15 cellular contexts compared by ENCODE assay signal in the genomic region with DNA sequence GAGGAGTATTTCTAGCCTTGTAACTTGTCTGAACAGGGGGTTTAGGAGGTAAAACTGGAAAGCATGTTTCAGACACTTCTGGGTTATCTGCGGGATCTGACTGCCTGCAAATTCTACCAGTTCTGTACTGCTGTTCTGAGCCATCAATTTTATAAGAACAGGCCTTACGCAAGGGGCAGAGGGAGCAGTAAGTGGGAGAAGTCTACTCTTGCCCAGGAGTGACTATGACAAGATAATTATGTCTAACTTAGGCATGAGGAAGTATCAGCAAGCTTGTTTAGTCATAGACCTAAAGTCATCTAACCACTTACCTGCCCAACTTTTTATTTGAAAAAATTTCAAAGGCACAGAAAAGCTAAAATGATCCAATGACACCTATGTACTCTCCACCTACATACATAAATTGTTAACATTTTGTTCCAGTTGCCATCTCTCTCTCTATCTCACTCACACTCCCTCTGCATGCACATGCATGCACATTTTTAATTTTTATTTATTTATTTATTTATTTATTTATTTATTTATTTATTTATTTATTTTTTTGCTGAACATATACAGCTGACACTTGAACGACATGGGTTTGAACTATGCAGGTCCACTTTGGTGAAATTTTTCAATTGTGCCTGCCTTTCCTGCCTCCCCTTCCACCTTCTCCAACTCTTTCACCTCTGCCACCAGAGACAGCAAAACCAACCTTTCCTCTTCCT.
"Had no signal": no experiment of that assay in that cellular context is flagged by ENCODE, and none has a peak within 500 bp of the region (broad histone marks: within the 10 kb centered on the region; RNA-seq: fewer than 3 reads in every experiment).

No MANE protein-coding gene starts in this region.

- H3K36me3 Mint-ChIP-seq: activated naive CD4-positive, alpha-beta T cell treated with anti-CD3 and anti-CD28 coated beads, Interleukin-2, amount 10 ng/mL, durations not matched to agents 7 days and 5 days; natural killer cell treated with Interleukin-12 subunit alpha and Interleukin-12 subunit beta and Interleukin-15 and Interleukin-18, amount 100 ng/mL, for 72 hours; stimulated activated effector memory CD8-positive, alpha-beta T cell treated with anti-CD3 and anti-CD28 coated beads, Interleukin-12 subunit alpha, Interleukin-12 subunit beta, amount 100 ng/mL, for 72 hours had no signal

- H3K27ac ChIP-seq: ascending aorta, hepatocyte, left ventricle myocardium inferior, thyroid gland, uterus had no signal

- H3K27ac Mint-ChIP-seq: activated CD4-positive, alpha-beta T cell treated with anti-CD3 and anti-CD28 coated beads, Interleukin-2, amount 10 ng/mL, durations not matched to agents 7 days and 5 days; activated naive CD4-positive, alpha-beta T cell treated with anti-CD3 and anti-CD28 coated beads, Interleukin-2, amount 10 ng/mL, durations not matched to agents 7 days and 5 days; activated T-helper 2 cell treated with anti-CD3 and anti-CD28 coated beads, Interferon-gamma antibody, Interleukin-2, Interleukin-4, amounts not matched to agents 10 μg/mL and 5 μg/mL and 100 μg/mL, durations not matched to agents 14 hours and 24 hours and 36 hours; natural killer cell treated with Interleukin-12 subunit alpha and Interleukin-12 subunit beta and Interleukin-15 and Interleukin-18, amount 100 ng/mL, for 72 hours; stimulated activated effector memory CD8-positive, alpha-beta T cell treated with anti-CD3 and anti-CD28 coated beads, Interleukin-12 subunit alpha, Interleukin-12 subunit beta, amount 100 ng/mL, for 72 hours; T-helper 1 cell treated with Interleukin-12 subunit alpha and Interleukin-12 subunit beta and Interleukin-4 antibody, amounts not matched to agents 30 μg/mL and 1 μg/mL, for 36 hours; WTC11 had no signal

- H3K79me2 ChIP-seq: hepatocyte had no signal

- H3K36me3 ChIP-seq: ascending aorta, left ventricle myocardium inferior, thyroid gland, uterus had no signal

- H3K27me3 ChIP-seq: ascending aorta, hepatocyte, thyroid gland, uterus had no signal

- H3K4me3 Mint-ChIP-seq: activated CD4-positive, alpha-beta T cell treated with anti-CD3 and anti-CD28 coated beads, Interleukin-2, amount 10 ng/mL, durations not matched to agents 7 days and 5 days; activated naive CD4-positive, alpha-beta T cell treated with anti-CD3 and anti-CD28 coated beads, Interleukin-2, amount 10 ng/mL, durations not matched to agents 7 days and 5 days; natural killer cell treated with Interleukin-12 subunit alpha and Interleukin-12 subunit beta and Interleukin-15 and Interleukin-18, amount 100 ng/mL, for 72 hours; stimulated activated effector memory CD8-positive, alpha-beta T cell treated with anti-CD3 and anti-CD28 coated beads, Interleukin-12 subunit alpha, Interleukin-12 subunit beta, amount 100 ng/mL, for 72 hours; T-helper 1 cell treated with Interleukin-12 subunit alpha and Interleukin-12 subunit beta and Interleukin-4 antibody, amounts not matched to agents 30 μg/mL and 1 μg/mL, for 36 hours; WTC11 had no signal

- DNase-seq: activated CD4-positive, alpha-beta T cell treated with anti-CD3 and anti-CD28 coated beads, Interleukin-2, amount 10 ng/mL, durations not matched to agents 7 days and 5 days; activated naive CD4-positive, alpha-beta T cell treated with anti-CD3 and anti-CD28 coated beads, Interleukin-2, amount 10 ng/mL, durations not matched to agents 7 days and 5 days; erythroblast; islet precursor cell; left ventricle myocardium inferior; mesendoderm; thyroid gland; uterus had no signal

- ATAC-seq: natural killer cell treated with Interleukin-12 subunit alpha and Interleukin-12 subunit beta and Interleukin-15 and Interleukin-18, amount 100 ng/mL, for 72 hours; stimulated activated effector memory CD8-positive, alpha-beta T cell treated with anti-CD3 and anti-CD28 coated beads, Interleukin-12 subunit alpha, Interleukin-12 subunit beta, amount 100 ng/mL, for 72 hours; WTC11 had no signal

- H3K4me2 ChIP-seq: hepatocyte had no signal

- H3K4me1 Mint-ChIP-seq: activated CD4-positive, alpha-beta T cell treated with anti-CD3 and anti-CD28 coated beads, Interleukin-2, amount 10 ng/mL, durations not matched to agents 7 days and 5 days; activated naive CD4-positive, alpha-beta T cell treated with anti-CD3 and anti-CD28 coated beads, Interleukin-2, amount 10 ng/mL, durations not matched to agents 7 days and 5 days; stimulated activated effector memory CD8-positive, alpha-beta T cell treated with anti-CD3 and anti-CD28 coated beads, Interleukin-12 subunit alpha, Interleukin-12 subunit beta, amount 100 ng/mL, for 72 hours; WTC11 had no signal

- H2AFZ ChIP-seq: hepatocyte had no signal

- H3K4me1 ChIP-seq: ascending aorta, left ventricle myocardium inferior, thyroid gland, uterus had no signal

- H3K4me3 ChIP-seq: ascending aorta, hepatocyte, left ventricle myocardium inferior, thyroid gland, uterus had no signal

- H3K9me3 ChIP-seq: ascending aorta, thyroid gland, uterus had no signal
